8 cellular contexts compared by ENCODE assay signal in genomic region chr6:16669227-16669626, GRCh38.
DNase-seq lines count a peak whose midpoint lies in the region; ATAC-seq and TF ChIP-seq lines count a peak whose summit lies in the region.

No MANE protein-coding gene starts in this region.

- no peak overlapping the region for H3K4me3 ChIP-seq in Jurkat, Clone E6-1 (ENCODE audit: low read length)
- H3K4me3 ChIP-seq in coronary artery, result no peak overlapping the region

- ATAC-seq in left cardiac atrium, result no peak
- ATAC-seq in GM19452 (IDR thresholded peaks at IDR 0.05; ENCODE audit: unreplicated experiment), result no peak
- ATAC-seq in HG02623 (IDR thresholded peaks at IDR 0.05; ENCODE audit: unreplicated experiment), result no peak

- peak overlapping the region; percentile 80 for H3K4me3 Mint-ChIP-seq in activated CD4-positive, alpha-beta T cell treated with anti-CD3 and anti-CD28 coated beads, Interleukin-2, amount 10 ng/mL, durations not matched to agents 24 days and 14 days

- intact Hi-C loops in activated CD4-positive, alpha-beta T cell treated with anti-CD3 and anti-CD28 coated beads, Interleukin-2, amount 10 ng/mL, durations not matched to agents 24 days and 14 days (cut with micrococcal nuclease), result loop anchor here (1.0 kb wide), 2 partner anchors 9 to 16 kb away; no protein-coding TSS in a partner anchor
- intact Hi-C loops in left cardiac atrium (cut with DNase I), result no loop called here

- peak overlapping the region; percentile 97 for H3K27ac Mint-ChIP-seq in activated CD4-positive, alpha-beta T cell treated with anti-CD3 and anti-CD28 coated beads, Interleukin-2, amount 10 ng/mL, durations not matched to agents 24 days and 14 days

- peak overlapping the region; percentile 42 for H3K27ac ChIP-seq in epithelial cell of prostate
- H3K27ac ChIP-seq in coronary artery, result no peak overlapping the region

- H3K27me3 Mint-ChIP-seq in activated CD4-positive, alpha-beta T cell treated with anti-CD3 and anti-CD28 coated beads, Interleukin-2, amount 10 ng/mL, durations not matched to agents 24 days and 14 days, result no peaks in the 10 kb centered on the region

- peaks cover 17% of the 10 kb centered on the region for H3K9me3 Mint-ChIP-seq in activated CD4-positive, alpha-beta T cell treated with anti-CD3 and anti-CD28 coated beads, Interleukin-2, amount 10 ng/mL, durations not matched to agents 24 days and 14 days

- DNase-seq in Jurkat, Clone E6-1 (ENCODE audit: low read depth, low spot score), result peak; percentile 18
- DNase-seq in activated CD4-positive, alpha-beta T cell treated with anti-CD3 and anti-CD28 coated beads, Interleukin-2, amount 10 ng/mL, durations not matched to agents 24 days and 14 days, result peak; percentile 92
- no peak for DNase-seq in epithelial cell of prostate (ENCODE audit: low read depth, low spot score)
- peak; percentile 78 for DNase-seq in stimulated activated CD8-positive, alpha-beta memory T cell treated with anti-CD3 and anti-CD28 coated beads, Interleukin-4, amount 100 ng/mL, for 48 hours
- no peak for DNase-seq in left cardiac atrium
- DNase-seq in coronary artery (ENCODE audit: low spot score), result no peak

- peaks cover 59% of the 10 kb centered on the region for H3K4me1 Mint-ChIP-seq in activated CD4-positive, alpha-beta T cell treated with anti-CD3 and anti-CD28 coated beads, Interleukin-2, amount 10 ng/mL, durations not matched to agents 24 days and 14 days

- H3K36me3 Mint-ChIP-seq in activated CD4-positive, alpha-beta T cell treated with anti-CD3 and anti-CD28 coated beads, Interleukin-2, amount 10 ng/mL, durations not matched to agents 24 days and 14 days (ENCODE audit: low read depth), result peaks cover 44% of the 10 kb centered on the region

- no peak for TF ChIP-seq CTCF in coronary artery (IDR thresholded peaks at IDR 0.05)

Comparison
In these comparisons a context has a peak if more than half of its experiments do, and no peak if none do; other contexts are left out.
1. DNase-seq: peak in Jurkat, Clone E6-1 (single experiment), activated CD4-positive, alpha-beta T cell treated with anti-CD3 and anti-CD28 coated beads, Interleukin-2, amount 10 ng/mL, durations not matched to agents 24 days and 14 days (single experiment) and stimulated activated CD8-positive, alpha-beta memory T cell treated with anti-CD3 and anti-CD28 coated beads, Interleukin-4, amount 100 ng/mL, for 48 hours (single experiment); none in epithelial cell of prostate (single experiment), left cardiac atrium (single experiment) and coronary artery (single experiment).